28 cellular contexts compared by ENCODE assay signal in the genomic region with DNA sequence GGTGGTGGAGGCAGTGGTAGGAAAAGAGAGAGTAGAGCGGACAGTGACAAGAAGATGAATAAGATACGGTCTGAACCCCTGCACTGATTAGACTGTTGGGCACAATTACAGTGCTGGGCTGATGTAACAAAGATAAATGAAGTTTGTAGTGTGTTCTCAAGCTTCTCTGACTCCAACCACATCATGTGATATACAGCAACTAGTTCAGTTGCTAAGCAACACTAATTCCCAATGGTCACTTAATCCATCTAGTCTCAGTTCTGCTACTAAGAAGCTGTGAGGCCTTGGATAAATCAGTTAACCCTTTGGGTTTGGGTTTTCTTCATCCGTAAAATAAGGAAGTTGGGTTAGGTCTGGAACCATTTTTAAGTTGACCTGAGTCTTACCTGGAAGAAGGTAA. TPM values are rescaled to one million over a fixed set of nuclear protein-coding genes. Genes with fewer than 3 reads are reported as not detected.
DNase-seq lines count a peak whose midpoint lies in the region; TF ChIP-seq lines count a peak whose summit lies in the region.
"Had no signal": no experiment of that assay in that cellular context is flagged by ENCODE, and none has a peak within 500 bp of the region (broad histone marks: within the 10 kb centered on the region; RNA-seq: fewer than 3 reads in every experiment).

No MANE protein-coding gene starts in this region.

- no peaks in the 10 kb centered on the region for H4K20me1 ChIP-seq in fibroblast of lung (ENCODE audit: control insufficient read depth, extremely low read depth, insufficient read depth, low read length)

- H3K4me1 ChIP-seq in fibroblast of lung (ENCODE audit: control insufficient read depth, extremely low read depth, insufficient read depth, low read length) (no peaks in the 10 kb centered on the region), sigmoid colon (peaks cover 0 to 76% (median 56%) of the 10 kb centered on the region in 4 donors)
- H3K4me1 ChIP-seq: suprapubic skin had no signal

- TF ChIP-seq CTCF in fibroblast of lung (conservative IDR thresholded peaks at IDR 0.05 in 1 of 2, IDR thresholded peaks at IDR 0.05 in 1 of 2; ENCODE audit: low read depth in 1 of 2, low read length in 2 of 2) (no peak), osteocyte (IDR thresholded peaks at IDR 0.05) (no peak), sigmoid colon (IDR thresholded peaks at IDR 0.05) (no peak), dorsolateral prefrontal cortex (IDR thresholded peaks at IDR 0.05 in 54 of 56, conservative IDR thresholded peaks at IDR 0.05 in 2 of 56; ENCODE audit: low read depth in 1 of 56, partially characterized antibody in 56 of 56) (no peak)

- H3K9ac ChIP-seq in fibroblast of lung (ENCODE audit: insufficient read depth, low read length), result no peak overlapping the region
- H3K9ac ChIP-seq: SK-N-SH had no signal

- WGBS in sigmoid colon, 2 donors, result 80 to 93% methylated on average over 3 of the region's 3 CpGs

- no peak overlapping the region for H3K4me3 ChIP-seq in fibroblast of lung (replicated peaks in 1 of 4; ENCODE audit: control extremely low read depth in 1 of 4, insufficient read depth in 1 of 4, low read depth in 3 of 4, low read length in 4 of 4)
- H3K4me3 ChIP-seq in sigmoid colon, result no peak overlapping the region
- no peak overlapping the region for H3K4me3 ChIP-seq in dorsolateral prefrontal cortex
- H3K4me3 ChIP-seq: GM23338, heart right ventricle, suprapubic skin had no signal

- in situ Hi-C loops in SK-MEL-5 (cut with HindIII; ENCODE audit: low pct_unique_long_range_greater_than_20kb, low sequenced_read_pairs), result no loop called here

- H3K9me3 Mint-ChIP-seq in osteocyte (ENCODE audit: unreplicated experiment), result no peaks in the 10 kb centered on the region
- H3K9me3 Mint-ChIP-seq: activated CD4-positive, alpha-beta T cell treated with anti-CD3 and anti-CD28 coated beads, Interleukin-2, amount 10 ng/mL, durations not matched to agents 7 days and 5 days; activated naive CD4-positive, alpha-beta T cell treated with anti-CD3 and anti-CD28 coated beads, Interleukin-2, amount 10 ng/mL, durations not matched to agents 7 days and 5 days; activated T-cell treated with anti-CD3 and anti-CD28 coated beads, Interleukin-2, amount 50 U/mL, for 72 hours; CD8-positive, alpha-beta T cell; dendritic cell treated with granulocyte-macrophage colony-stimulating factor and Interleukin-4, amounts not matched to agents 40 ng/mL and 50 ng/mL, for 4 days; GM23338; memory B cell had no signal

- no peak overlapping the region for H2AFZ ChIP-seq in fibroblast of lung (ENCODE audit: low read length)
- H2AFZ ChIP-seq: GM23338 had no signal

- no peaks in the 10 kb centered on the region for H3K27me3 Mint-ChIP-seq in osteocyte (ENCODE audit: unreplicated experiment)
- H3K27me3 Mint-ChIP-seq: activated naive CD4-positive, alpha-beta T cell treated with anti-CD3 and anti-CD28 coated beads, Interleukin-2, amount 10 ng/mL, durations not matched to agents 7 days and 5 days had no signal

- no peaks in the 10 kb centered on the region for H3K36me3 ChIP-seq in fibroblast of lung (ENCODE audit: control insufficient read depth, insufficient read depth, low read length)
- H3K36me3 ChIP-seq in sigmoid colon, result no peaks in the 10 kb centered on the region
- H3K36me3 ChIP-seq: heart right ventricle, suprapubic skin had no signal

- TF ChIP-seq POLR2A in sigmoid colon (IDR thresholded peaks at IDR 0.05), result no peak

- no peak overlapping the region for H3K27ac ChIP-seq in fibroblast of lung (ENCODE audit: insufficient read depth, low read length)
- no peak overlapping the region for H3K27ac ChIP-seq in sigmoid colon
- H3K27ac ChIP-seq in dorsolateral prefrontal cortex, result no peak overlapping the region
- H3K27ac ChIP-seq: heart right ventricle, RWPE1, suprapubic skin, VCaP had no signal

- peak overlapping the region; percentile 29 for H3K27ac Mint-ChIP-seq in osteocyte (ENCODE audit: unreplicated experiment)
- H3K27ac Mint-ChIP-seq: activated CD4-positive, alpha-beta T cell treated with anti-CD3 and anti-CD28 coated beads, Interleukin-2, amount 10 ng/mL, durations not matched to agents 7 days and 5 days; activated naive CD4-positive, alpha-beta T cell treated with anti-CD3 and anti-CD28 coated beads, Interleukin-2, amount 10 ng/mL, durations not matched to agents 7 days and 5 days; activated T-cell treated with anti-CD3 and anti-CD28 coated beads, Interleukin-2, amount 50 U/mL, for 72 hours; CD8-positive, alpha-beta T cell; dendritic cell treated with granulocyte-macrophage colony-stimulating factor and Interleukin-4, amounts not matched to agents 40 ng/mL and 50 ng/mL, for 4 days; GM23338; memory B cell; T-helper 17 cell had no signal

- H3K4me2 ChIP-seq in fibroblast of lung (ENCODE audit: extremely low read depth, insufficient read depth, low read length), result no peak overlapping the region
- H3K4me2 ChIP-seq: GM23338, SK-N-SH had no signal

- H3K79me2 ChIP-seq in fibroblast of lung (ENCODE audit: control insufficient read depth, insufficient read depth, low read length), result peaks cover 92% of the 10 kb centered on the region

- DNase-seq in NCI-H1417 (lab: John Stamatoyannopoulos, UW) (peak in 2 of 3 experiments; percentile 29 to 32), NCI-H1417 treated with DMSO at 0.1 percent for 48 hours (lab: John Stamatoyannopoulos, UW) (no peak), SK-MEL-5 (ENCODE audit: low read depth, low spot score) (peak; percentile 28), fibroblast of lung (ENCODE audit: low read depth in 2 of 2) (peak; percentile 17 to 60), osteocyte (ENCODE audit: extremely low spot score, unreplicated experiment) (no peak), sigmoid colon (no peak), dorsolateral prefrontal cortex (no peak), globus pallidus (ENCODE audit: low spot score) (no peak)
- DNase-seq: activated CD4-positive, alpha-beta T cell treated with anti-CD3 and anti-CD28 coated beads, Interleukin-2, amount 10 ng/mL, durations not matched to agents 7 days and 5 days; activated naive CD4-positive, alpha-beta T cell treated with anti-CD3 and anti-CD28 coated beads, Interleukin-2, amount 10 ng/mL, durations not matched to agents 7 days and 5 days; activated T-cell treated with anti-CD3 and anti-CD28 coated beads, Interleukin-2, amount 50 U/mL, for 72 hours; AML-193; CD8-positive, alpha-beta T cell; GF-D8; heart right ventricle; left cardiac atrium; NCI-H2029 treated with DMSO at 0.1 percent for 48 hours; NCI-H526 treated with DMSO at 0.1 percent for 48 hours; nucleus accumbens; SK-N-SH; stimulated activated CD4-positive, alpha-beta T cell treated with anti-CD3 and anti-CD28 coated beads, Interleukin-1b, Interleukin-23, amount 100 ng/mL, for 48 hours; T-helper 17 cell had no signal

- no peaks in the 10 kb centered on the region for H3K27me3 ChIP-seq in fibroblast of lung (ENCODE audit: control insufficient read depth, insufficient read depth, low read length)
- no peaks in the 10 kb centered on the region for H3K27me3 ChIP-seq in sigmoid colon
- no peaks in the 10 kb centered on the region for H3K27me3 ChIP-seq in dorsolateral prefrontal cortex
- H3K27me3 ChIP-seq: heart right ventricle, suprapubic skin had no signal

- H3K36me3 Mint-ChIP-seq in osteocyte (ENCODE audit: unreplicated experiment), result peaks cover 10% of the 10 kb centered on the region
- H3K36me3 Mint-ChIP-seq: activated naive CD4-positive, alpha-beta T cell treated with anti-CD3 and anti-CD28 coated beads, Interleukin-2, amount 10 ng/mL, durations not matched to agents 7 days and 5 days; CD8-positive, alpha-beta T cell; memory B cell had no signal

- peaks cover 25% of the 10 kb centered on the region for H3K4me1 Mint-ChIP-seq in osteocyte (ENCODE audit: unreplicated experiment)
- H3K4me1 Mint-ChIP-seq: activated CD4-positive, alpha-beta T cell treated with anti-CD3 and anti-CD28 coated beads, Interleukin-2, amount 10 ng/mL, durations not matched to agents 7 days and 5 days; activated naive CD4-positive, alpha-beta T cell treated with anti-CD3 and anti-CD28 coated beads, Interleukin-2, amount 10 ng/mL, durations not matched to agents 7 days and 5 days; memory B cell; T-helper 17 cell had no signal

- TF ChIP-seq EP300 in sigmoid colon (IDR thresholded peaks at IDR 0.05), result no peak

- no peak overlapping the region for H3K4me3 Mint-ChIP-seq in osteocyte (ENCODE audit: unreplicated experiment)
- H3K4me3 Mint-ChIP-seq: activated CD4-positive, alpha-beta T cell treated with anti-CD3 and anti-CD28 coated beads, Interleukin-2, amount 10 ng/mL, durations not matched to agents 7 days and 5 days; activated naive CD4-positive, alpha-beta T cell treated with anti-CD3 and anti-CD28 coated beads, Interleukin-2, amount 10 ng/mL, durations not matched to agents 7 days and 5 days; activated T-cell treated with anti-CD3 and anti-CD28 coated beads, Interleukin-2, amount 50 U/mL, for 72 hours; CD8-positive, alpha-beta T cell; dendritic cell treated with granulocyte-macrophage colony-stimulating factor and Interleukin-4, amounts not matched to agents 40 ng/mL and 50 ng/mL, for 4 days; GM23338; memory B cell; T-helper 17 cell had no signal

- intact Hi-C loops in sigmoid colon (cut with DNase I), result no loop called here
- intact Hi-C loops in dorsolateral prefrontal cortex (cut with DNase I), result no loop called here

- H3K9me3 ChIP-seq in fibroblast of lung (ENCODE audit: control insufficient read depth, insufficient read depth, low read depth, low read length) (no peaks in the 10 kb centered on the region), sigmoid colon (no peaks in the 10 kb centered on the region)
- H3K9me3 ChIP-seq: heart right ventricle, SK-N-SH, suprapubic skin had no signal

RNA-seq across cellular contexts. Expression of a gene that starts 17.3 kb away (rescaled TPM):
- 31.2 and 32.8 TPM in 2 replicates for total RNA-seq in SK-MEL-5 (2014; rRNA removed; shearing (Covaris generic))
- polyA plus RNA-seq in SK-MEL-5 (2015; cell fraction: cytosol; rRNA removed), result 34.9 and 48.6 TPM in 2 replicates
- polyA plus RNA-seq in SK-MEL-5 (2015; cell fraction: nucleus; rRNA removed), result 53.8 and 55.6 TPM in 2 replicates
- 252 and 303 TPM in 2 replicates for total RNA-seq in fibroblast of lung
- polyA plus RNA-seq in fibroblast of lung, result 144 and 192 TPM in 2 replicates
- 65.9 and 114 TPM in 2 replicates for polyA plus RNA-seq in fibroblast of lung (2012)
- 313 and 334 TPM in 2 replicates for polyA minus RNA-seq in fibroblast of lung (ENCODE audit: low replicate concordance)
- total RNA-seq in osteocyte, result 173 and 185 TPM in 2 replicates
- total RNA-seq in sigmoid colon, result 100 to 1,000 TPM; 150 to 236 (median 225) TPM
- 10 to 100 TPM in 2 of 3 donors, 1 to 10 TPM in 1; 3.5 to 50.5 (median 18.0) TPM for polyA plus RNA-seq in sigmoid colon
- total RNA-seq in dorsolateral prefrontal cortex, result 10 to 100 TPM in 119 of 120 experiments, 1 to 10 TPM in 1; 8.0 to 49.9 (median 20.1) TPM

Comparison
In these comparisons a context has a peak if more than half of its experiments do, and no peak if none do; other contexts are left out.
1. DNase-seq: peak in NCI-H1417 (2 of 3), SK-MEL-5 (single experiment) and fibroblast of lung (2 of 2); none in NCI-H1417 treated with DMSO at 0.1 percent for 48 hours (single experiment), osteocyte (single experiment), sigmoid colon (single experiment), dorsolateral prefrontal cortex (0 of 10) and globus pallidus (single experiment).